21 cellular contexts compared by ENCODE assay signal in genomic region chr4:98480535-98480934, GRCh38.
"Had no signal": no experiment of that assay in that cellular context is flagged by ENCODE, and none has a peak within 500 bp of the region (broad histone marks: within the 10 kb centered on the region; RNA-seq: fewer than 3 reads in every experiment).

No MANE protein-coding gene starts in this region.

- H3K4me1 Mint-ChIP-seq: immature natural killer cell, neural crest cell had no signal

- H3K27me3 ChIP-seq: thyroid gland had no signal

- H3K4me3 ChIP-seq: thyroid gland had no signal

- H3K4me3 Mint-ChIP-seq: activated B cell treated with CpG ODN at 0.5 μM for 24 hours, endodermal cell, immature natural killer cell, neural crest cell, T-helper 17 cell had no signal

- ATAC-seq: activated naive CD4-positive, alpha-beta T cell treated with anti-CD3 and anti-CD28 coated beads, Interleukin-2, amount 50 U/mL, for 72 hours; T-helper 17 cell had no signal

- H3K27ac Mint-ChIP-seq: activated B cell treated with CpG ODN at 0.5 μM for 24 hours, endodermal cell, naive B cell, T-helper 17 cell had no signal

- FAIRE-seq: colon, TTC549 had no signal

- DNase-seq: activated B cell treated with CpG ODN at 0.5 μM for 24 hours; activated CD4-positive, alpha-beta T cell treated with anti-CD3 and anti-CD28 coated beads for 48 hours; activated CD8-positive, alpha-beta memory T cell treated with anti-CD3 and anti-CD28 coated beads for 24 hours; activated CD8-positive, alpha-beta memory T cell treated with anti-CD3 and anti-CD28 coated beads, Interleukin-2, amount 50 U/mL, for 48 hours; activated gamma-delta T cell treated with Interleukin-2 at 50 U/mL for 16 hours; activated T-cell treated with anti-CD3 and anti-CD28 coated beads, Interleukin-2, amount 50 U/mL, for 48 hours; amniotic stem cell; central memory CD4-positive, alpha-beta T cell; endodermal cell; erythroblast; immature natural killer cell; naive B cell; retina; stimulated activated CD4-positive, alpha-beta T cell treated with anti-CD3 and anti-CD28 coated beads, Interleukin-2, amount 100 ng/mL, for 24 hours; stimulated activated naive CD4-positive, alpha-beta T cell treated with Interleukin-2 at 50 U/mL for 16 hours; T-helper 17 cell had no signal

- H3K36me3 ChIP-seq: thyroid gland had no signal

- H3K9me3 ChIP-seq: thyroid gland had no signal

- H3K9me3 Mint-ChIP-seq: activated B cell treated with CpG ODN at 0.5 μM for 24 hours; activated naive CD4-positive, alpha-beta T cell treated with anti-CD3 and anti-CD28 coated beads, Interleukin-2, amount 50 U/mL, for 72 hours; endodermal cell; immature natural killer cell; naive B cell had no signal

- H3K27me3 Mint-ChIP-seq: activated B cell treated with CpG ODN at 0.5 μM for 24 hours, naive B cell, T-helper 17 cell had no signal
